In genomic region chr17:42832213-42832933, GRCh38 we compare ENCODE assay signal across 8 cellular contexts. TPM values are rescaled to one million over a fixed set of nuclear protein-coding genes. Genes with fewer than 3 reads are reported as not detected.
DNase-seq lines count a peak whose midpoint lies in the region; ATAC-seq lines count a peak whose summit lies in the region.

No MANE protein-coding gene starts in this region.

- peaks cover 2% of the 10 kb centered on the region; the same call in 1 of the 2 replicates for H3K36me3 ChIP-seq in iPS DF 6.9 (ENCODE audit: control insufficient read depth, insufficient read depth, low read length)

- H3K27ac Mint-ChIP-seq in activated CD8-positive, alpha-beta T cell treated with anti-CD3 and anti-CD28 coated beads, Interleukin-2, amount 10 ng/mL, durations not matched to agents 7 days and 5 days: peak overlapping the region; percentile 100

- H3K27me3 Mint-ChIP-seq in activated CD8-positive, alpha-beta T cell treated with anti-CD3 and anti-CD28 coated beads, Interleukin-2, amount 10 ng/mL, durations not matched to agents 7 days and 5 days (ENCODE audit: low read depth): peaks cover 2% of the 10 kb centered on the region

- DNase-seq in Right ventricle myocardium inferior (ENCODE audit: missing footprints): no peak
- no peak for DNase-seq in cardiac septum (ENCODE audit: low spot score)
- no peak for DNase-seq in activated CD8-positive, alpha-beta T cell treated with anti-CD3 and anti-CD28 coated beads, Interleukin-2, amount 10 ng/mL, durations not matched to agents 7 days and 5 days
- no peak for DNase-seq in iPS DF 6.9 (ENCODE audit: low read depth, low spot score)
- no peak for DNase-seq in stimulated activated naive CD8-positive, alpha-beta T cell treated with anti-CD3 and anti-CD28 coated beads, Interleukin-15, Interleukin-2, amounts not matched to agents 100 U/mL and 50 U/mL, for 24 hours
- DNase-seq in GM03348 (ENCODE audit: low spot score): no peak
- DNase-seq in NCI-H1694 (lab: John Stamatoyannopoulos, UW): no peak
- DNase-seq in activated gamma-delta T cell (lab: John Stamatoyannopoulos, UW): no peak

- no peaks in the 10 kb centered on the region for H3K9me3 ChIP-seq in iPS DF 6.9 (ENCODE audit: control insufficient read depth, insufficient read depth, low read length)

- H3K4me1 ChIP-seq in iPS DF 6.9 (ENCODE audit: control insufficient read depth, insufficient read depth, low read length): no peaks in the 10 kb centered on the region

- intact Hi-C loops in Right ventricle myocardium inferior (cut with DNase I) (no loop called here), cardiac septum (cut with DNase I) (loop anchor here (5.0 kb wide), 1 partner anchor 165 kb away; the partner anchor contains the start of gene RPL27)

- peaks cover 24% of the 10 kb centered on the region for H3K36me3 Mint-ChIP-seq in activated CD8-positive, alpha-beta T cell treated with anti-CD3 and anti-CD28 coated beads, Interleukin-2, amount 10 ng/mL, durations not matched to agents 7 days and 5 days (ENCODE audit: low read depth)

- H3K27ac ChIP-seq in iPS DF 6.9 (ENCODE audit: low read length): no peak overlapping the region

- peak overlapping the region; percentile 94 for H3K4me3 Mint-ChIP-seq in activated CD8-positive, alpha-beta T cell treated with anti-CD3 and anti-CD28 coated beads, Interleukin-2, amount 10 ng/mL, durations not matched to agents 7 days and 5 days

- CTCF ChIA-PET in activated CD8-positive, alpha-beta T cell treated with anti-CD3 and anti-CD28 coated beads, Interleukin-2, amount 10 ng/mL, durations not matched to agents 7 days and 5 days (lab: Charles Lee): interaction anchor here (1.8 to 4.7 kb wide), 5 partner anchors 8 to 254 kb away, joined by 4 to 42 read pairs (median 8); partner anchors contain the start of genes BECN1 and PSMC3IP

- ATAC-seq in Right ventricle myocardium inferior: peak; percentile 2
- peak; percentile 7 for ATAC-seq in activated CD8-positive, alpha-beta T cell treated with anti-CD3 and anti-CD28 coated beads, Interleukin-2, amount 10 ng/mL, durations not matched to agents 7 days and 5 days
- ATAC-seq in stimulated activated naive CD8-positive, alpha-beta T cell treated with anti-CD3 and anti-CD28 coated beads, Interleukin-15, Interleukin-2, amounts not matched to agents 100 U/mL and 50 U/mL, for 24 hours: peak; percentile 5

- no peaks in the 10 kb centered on the region; the same call in 1 of the 2 replicates for H3K27me3 ChIP-seq in iPS DF 6.9 (ENCODE audit: control insufficient read depth, insufficient read depth, low read length)

- POLR2A ChIA-PET in activated CD8-positive, alpha-beta T cell treated with anti-CD3 and anti-CD28 coated beads, Interleukin-2, amount 10 ng/mL, durations not matched to agents 7 days and 5 days (lab: Charles Lee): interaction anchor here (0.8 to 5.3 kb wide), 7 partner anchors 9 to 535 kb away, joined by 3 to 72 read pairs (median 6); partner anchors contain the start of genes BECN1, RPL27 and VPS25

- no peaks in the 10 kb centered on the region for H3K9me3 Mint-ChIP-seq in activated CD8-positive, alpha-beta T cell treated with anti-CD3 and anti-CD28 coated beads, Interleukin-2, amount 10 ng/mL, durations not matched to agents 7 days and 5 days (ENCODE audit: insufficient read depth)

- H3K4me3 ChIP-seq in iPS DF 6.9 (ENCODE audit: low read length): peak overlapping the region; percentile 86; the same call in 1 of the 2 replicates

- peaks cover 23% of the 10 kb centered on the region for H3K4me1 Mint-ChIP-seq in activated CD8-positive, alpha-beta T cell treated with anti-CD3 and anti-CD28 coated beads, Interleukin-2, amount 10 ng/mL, durations not matched to agents 7 days and 5 days (ENCODE audit: low read depth)

- WGBS in iPS DF 6.9 (ENCODE audit: insufficient coverage, insufficient read length): no CpG with 5 or more reads among the region's 9 CpGs

RNA-seq across cellular contexts. Expression of gene PSME3, which starts 0.8 kb away (rescaled TPM):
- 69.0 TPM for total RNA-seq in Right ventricle myocardium inferior
- 66.9 TPM for total RNA-seq in cardiac septum
- 100 to 1,000 TPM; 141 to 145 TPM for total RNA-seq in activated CD8-positive, alpha-beta T cell treated with anti-CD3 and anti-CD28 coated beads, Interleukin-2, amount 10 ng/mL, durations not matched to agents 7 days and 5 days

RNA-seq across cellular contexts. Expression of gene BECN1, which starts 8.3 kb away (rescaled TPM):
- total RNA-seq in Right ventricle myocardium inferior (74.3 TPM), cardiac septum (84.3 TPM)
- total RNA-seq in activated CD8-positive, alpha-beta T cell treated with anti-CD3 and anti-CD28 coated beads, Interleukin-2, amount 10 ng/mL, durations not matched to agents 7 days and 5 days: 10 to 100 TPM; 86.7 to 89.7 TPM

RNA-seq across cellular contexts. Expression of gene AOC2, which starts 12.0 kb away (rescaled TPM):
- total RNA-seq in Right ventricle myocardium inferior (0.43 TPM), cardiac septum (0.89 TPM)
- total RNA-seq in activated CD8-positive, alpha-beta T cell treated with anti-CD3 and anti-CD28 coated beads, Interleukin-2, amount 10 ng/mL, durations not matched to agents 7 days and 5 days: 1 to 10 TPM; 2.0 to 2.1 TPM

RNA-seq across cellular contexts. Expression of gene AOC3, which starts 18.6 kb away (rescaled TPM):
- 15.1 TPM for total RNA-seq in Right ventricle myocardium inferior
- total RNA-seq in cardiac septum: 12.9 TPM
- total RNA-seq in activated CD8-positive, alpha-beta T cell treated with anti-CD3 and anti-CD28 coated beads, Interleukin-2, amount 10 ng/mL, durations not matched to agents 7 days and 5 days: 1 to 10 TPM; 1.0 to 1.4 TPM

RNA-seq across cellular contexts. Expression of gene CNTD1, which starts 33.7 kb away (rescaled TPM):
- total RNA-seq in Right ventricle myocardium inferior (0.30 TPM), cardiac septum (not detected)
- total RNA-seq in activated CD8-positive, alpha-beta T cell treated with anti-CD3 and anti-CD28 coated beads, Interleukin-2, amount 10 ng/mL, durations not matched to agents 7 days and 5 days: not detected
